ENCODE assay signal across 8 cellular contexts in the genomic region with DNA sequence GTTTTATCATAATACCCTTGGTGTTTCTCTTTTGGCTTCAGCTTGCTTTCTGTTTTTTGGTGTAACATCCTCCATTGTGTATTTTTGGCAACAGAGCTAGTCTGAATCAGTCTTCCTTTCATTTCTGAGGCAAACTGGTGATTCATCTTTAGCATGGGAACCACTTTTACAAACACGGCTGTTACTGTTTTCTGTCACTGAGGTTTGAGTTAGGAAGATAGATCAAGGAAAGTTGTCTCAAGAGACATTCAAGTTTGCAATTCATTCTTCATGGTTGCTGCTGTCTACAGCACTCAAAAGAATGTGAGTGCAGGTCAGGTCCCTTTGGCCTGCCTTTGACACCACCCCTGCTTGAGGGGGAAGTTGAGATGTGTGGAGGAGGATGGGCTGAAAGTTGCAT. TPM values are rescaled to one million over a fixed set of nuclear protein-coding genes. Genes with fewer than 3 reads are reported as not detected.
DNase-seq lines count a peak whose midpoint lies in the region; ATAC-seq and TF ChIP-seq lines count a peak whose summit lies in the region.

No MANE protein-coding gene starts in this region.

- ATAC-seq in GM21723 (IDR thresholded peaks at IDR 0.05; ENCODE audit: unreplicated experiment) (peak; percentile 78), PC-3 (peak; percentile 85), heart right ventricle (no peak)

- TF ChIP-seq CTCF in PC-3 (conservative IDR thresholded peaks at IDR 0.05; ENCODE audit: low read depth, low read length) (no peak), heart right ventricle (IDR thresholded peaks at IDR 0.05) (no peak)

- DNase-seq in AG08396 (ENCODE audit: low spot score) (peak; percentile 42), PC-3 (peak; percentile 64), fibroblast of the conjunctiva (ENCODE audit: low read depth) (peak; percentile 38), HK-2 (ENCODE audit: unreplicated experiment) (no peak), NCI-H2171 (lab: John Stamatoyannopoulos, UW) (no peak), heart right ventricle (no peak), NCI-H2107 treated with DMSO at 0.1 percent for 48 hours (lab: John Stamatoyannopoulos, UW; ENCODE audit: unreplicated experiment) (no peak)

- H3K36me3 ChIP-seq in PC-3 (ENCODE audit: low read depth, low read length) (no peaks in the 10 kb centered on the region), heart right ventricle (no peaks in the 10 kb centered on the region)

- CTCF ChIA-PET in PC-3 (lab: Charles Lee): no interaction called here

- H2AFZ ChIP-seq in PC-3 (ENCODE audit: low read length): peak overlapping the region; percentile 39; the same call in 1 of the 2 replicates

- no peaks in the 10 kb centered on the region for H3F3A ChIP-seq in PC-3 (ENCODE audit: low read length, unreplicated experiment)

- POLR2A ChIA-PET in PC-3 (lab: Charles Lee; ENCODE audit: unreplicated experiment): no interaction called here

- no peaks in the 10 kb centered on the region for H3K9me2 ChIP-seq in PC-3 (replicated peaks; ENCODE audit: low read length)

- H3K9ac ChIP-seq in PC-3 (ENCODE audit: low read length): no peak overlapping the region

- WGBS in heart right ventricle, 2 donors: 28 to 38% methylated on average over 1 of the region's 1 CpG

- H3K27ac ChIP-seq in PC-3 (ENCODE audit: low read length) (peak overlapping the region; percentile 72), heart right ventricle (peak overlapping the region in 1 of 10 donors; percentile 58)

- H3K4me3 ChIP-seq in PC-3 (ENCODE audit: low read length) (no peak overlapping the region), heart right ventricle (no peak overlapping the region)

- no TSS peak for BruUV-seq in PC-3 (replicated peaks; lab: Mats Ljungman, UMichigan)

- peaks cover 22% of the 10 kb centered on the region for H3K4me1 ChIP-seq in PC-3 (ENCODE audit: insufficient read depth, low read length)
- H3K4me1 ChIP-seq in heart right ventricle: peaks cover 0 to 18% (median 0%) of the 10 kb centered on the region in 9 donors

- no peaks in the 10 kb centered on the region for H3K79me2 ChIP-seq in PC-3 (ENCODE audit: low read length)

- H3K27me3 ChIP-seq in PC-3 (ENCODE audit: low read length) (no peaks in the 10 kb centered on the region), heart right ventricle (no peaks in the 10 kb centered on the region)

- H3K9me3 ChIP-seq in PC-3 (ENCODE audit: low read length): no peaks in the 10 kb centered on the region
- no peaks in the 10 kb centered on the region for H3K9me3 ChIP-seq in heart right ventricle

- intact Hi-C loops in PC-3 (cut with micrococcal nuclease) (no loop called here), heart right ventricle (cut with DNase I) (no loop called here)

- peak overlapping the region; percentile 68 for H3K4me2 ChIP-seq in PC-3 (ENCODE audit: low read length)

- no peaks in the 10 kb centered on the region for H4K20me1 ChIP-seq in PC-3 (ENCODE audit: low read length)

RNA-seq across cellular contexts. Expression of a gene that starts 36.3 kb away (rescaled TPM):
- total RNA-seq in PC-3 (2014; rRNA removed) (not detected in 2 replicates), heart right ventricle (not detected)
- not detected for polyA plus RNA-seq in heart right ventricle

Comparison
In these comparisons a context has a peak if more than half of its experiments do, and no peak if none do; other contexts are left out.
1. DNase-seq: peak in AG08396 (single experiment), PC-3 (single experiment) and fibroblast of the conjunctiva (single experiment); none in HK-2 (single experiment), NCI-H2171 (single experiment), heart right ventricle (0 of 2) and NCI-H2107 treated with DMSO at 0.1 percent for 48 hours (single experiment).
2. ATAC-seq: peak in GM21723 (single experiment) and PC-3 (single experiment); none in heart right ventricle (0 of 8).